Comparison of ENCODE assay signal across 28 cellular contexts in genomic region chr11:105393326-105393725, GRCh38.
"Had no signal": no experiment of that assay in that cellular context is flagged by ENCODE, and none has a peak within 500 bp of the region (broad histone marks: within the 10 kb centered on the region; RNA-seq: fewer than 3 reads in every experiment).

No MANE protein-coding gene starts in this region.

- H3K4me3 Mint-ChIP-seq: activated CD4-positive, alpha-beta memory T cell treated with anti-CD3 and anti-CD28 coated beads for 36 hours; activated CD4-positive, alpha-beta T cell treated with anti-CD3 and anti-CD28 coated beads for 36 hours; activated CD4-positive, alpha-beta T cell treated with anti-CD3 and anti-CD28 coated beads, Interleukin-2, amount 10 ng/mL, durations not matched to agents 24 days and 14 days; activated CD8-positive, alpha-beta memory T cell treated with anti-CD3 and anti-CD28 coated beads, Interleukin-2, amount 10 ng/mL, durations not matched to agents 7 days and 5 days; activated CD8-positive, alpha-beta T cell treated with anti-CD3 and anti-CD28 coated beads, Interleukin-2, amount 10 ng/mL, durations not matched to agents 7 days and 5 days; activated naive CD4-positive, alpha-beta T cell treated with anti-CD3 and anti-CD28 coated beads, Interleukin-2, amount 10 ng/mL, durations not matched to agents 7 days and 5 days; activated naive CD8-positive, alpha-beta T cell treated with anti-CD3 and anti-CD28 coated beads, Interleukin-2, amount 10 ng/mL, durations not matched to agents 7 days and 5 days; activated T-cell treated with anti-CD3 and anti-CD28 coated beads, Interleukin-2, amount 50 U/mL, for 72 hours; central memory CD8-positive, alpha-beta T cell; T-helper 17 cell had no signal

- ATAC-seq: activated CD4-positive, alpha-beta T cell treated with anti-CD3 and anti-CD28 coated beads for 36 hours; activated CD8-positive, alpha-beta memory T cell treated with anti-CD3 and anti-CD28 coated beads, Interleukin-2, amount 10 ng/mL, durations not matched to agents 7 days and 5 days; activated CD8-positive, alpha-beta T cell treated with anti-CD3 and anti-CD28 coated beads, Interleukin-2, amount 10 ng/mL, durations not matched to agents 7 days and 5 days; activated naive CD4-positive, alpha-beta T cell treated with anti-CD3 and anti-CD28 coated beads, Interleukin-2, amount 50 U/mL, for 72 hours; activated T-cell treated with anti-CD3 and anti-CD28 coated beads, Interleukin-2, amount 50 U/mL, for 72 hours; gastroesophageal sphincter; heart right ventricle; T-helper 17 cell had no signal

- H3K4me1 ChIP-seq: esophagus muscularis mucosa, foreskin keratinocyte, gastroesophageal sphincter, heart right ventricle had no signal

- H3K27ac Mint-ChIP-seq: activated CD4-positive, alpha-beta memory T cell treated with anti-CD3 and anti-CD28 coated beads for 36 hours; activated CD4-positive, alpha-beta T cell treated with anti-CD3 and anti-CD28 coated beads for 36 hours; activated CD4-positive, alpha-beta T cell treated with anti-CD3 and anti-CD28 coated beads, Interleukin-2, amount 10 ng/mL, durations not matched to agents 24 days and 14 days; activated CD8-positive, alpha-beta memory T cell treated with anti-CD3 and anti-CD28 coated beads, Interleukin-2, amount 10 ng/mL, durations not matched to agents 7 days and 5 days; activated CD8-positive, alpha-beta T cell treated with anti-CD3 and anti-CD28 coated beads, Interleukin-2, amount 10 ng/mL, durations not matched to agents 7 days and 5 days; activated naive CD4-positive, alpha-beta T cell treated with anti-CD3 and anti-CD28 coated beads, Interleukin-2, amount 10 ng/mL, durations not matched to agents 7 days and 5 days; activated naive CD4-positive, alpha-beta T cell treated with anti-CD3 and anti-CD28 coated beads, Interleukin-2, amount 50 U/mL, for 72 hours; activated naive CD8-positive, alpha-beta T cell treated with anti-CD3 and anti-CD28 coated beads, Interleukin-2, amount 10 ng/mL, durations not matched to agents 7 days and 5 days; activated T-cell treated with anti-CD3 and anti-CD28 coated beads, Interleukin-2, amount 50 U/mL, for 72 hours; T-helper 17 cell had no signal

- DNase-seq: activated CD4-positive, alpha-beta memory T cell treated with anti-CD3 and anti-CD28 coated beads for 36 hours; activated CD4-positive, alpha-beta T cell treated with anti-CD3 and anti-CD28 coated beads for 36 hours; activated CD4-positive, alpha-beta T cell treated with anti-CD3 and anti-CD28 coated beads, Interleukin-2, amount 10 ng/mL, durations not matched to agents 24 days and 14 days; activated CD4-positive, CD25-positive, alpha-beta regulatory T cell; activated CD4-positive, CD25-positive, alpha-beta regulatory T cell treated with anti-CD3 and anti-CD28 coated beads, Interleukin-2, amount 50 U/mL, for 72 hours; activated CD8-positive, alpha-beta memory T cell treated with anti-CD3 and anti-CD28 coated beads, Interleukin-2, amount 10 ng/mL, durations not matched to agents 7 days and 5 days; activated CD8-positive, alpha-beta memory T cell treated with anti-CD3 and anti-CD28 coated beads, Interleukin-2, amount 50 U/mL, for 4 hours; activated CD8-positive, alpha-beta T cell treated with anti-CD3 and anti-CD28 coated beads, Interleukin-2, amount 10 ng/mL, durations not matched to agents 7 days and 5 days; activated gamma-delta T cell; activated naive CD4-positive, alpha-beta T cell; activated naive CD4-positive, alpha-beta T cell treated with anti-CD3 and anti-CD28 coated beads, Interleukin-2, amount 10 ng/mL, durations not matched to agents 7 days and 5 days; activated naive CD8-positive, alpha-beta T cell treated with anti-CD3 and anti-CD28 coated beads, Interleukin-2, amount 10 ng/mL, durations not matched to agents 7 days and 5 days; activated T-cell treated with anti-CD3 and anti-CD28 coated beads, Interleukin-2, amount 50 U/mL, for 1 hour; activated T-cell treated with anti-CD3 and anti-CD28 coated beads, Interleukin-2, amount 50 U/mL, for 72 hours; amniotic stem cell; anterior cingulate cortex; brain microvascular endothelial cell; cortex of kidney; effector CD8-positive, alpha-beta T cell; erythroblast; foreskin keratinocyte; heart right ventricle; T-helper 1 cell; T-helper 17 cell had no signal

- H3K27ac ChIP-seq: brain microvascular endothelial cell, esophagus muscularis mucosa, foreskin keratinocyte, gastroesophageal sphincter, heart right ventricle had no signal

- H3K36me3 Mint-ChIP-seq: activated CD4-positive, alpha-beta memory T cell treated with anti-CD3 and anti-CD28 coated beads for 36 hours; activated CD8-positive, alpha-beta memory T cell treated with anti-CD3 and anti-CD28 coated beads, Interleukin-2, amount 10 ng/mL, durations not matched to agents 7 days and 5 days; activated naive CD4-positive, alpha-beta T cell treated with anti-CD3 and anti-CD28 coated beads, Interleukin-2, amount 10 ng/mL, durations not matched to agents 7 days and 5 days; activated naive CD4-positive, alpha-beta T cell treated with anti-CD3 and anti-CD28 coated beads, Interleukin-2, amount 50 U/mL, for 72 hours; activated naive CD8-positive, alpha-beta T cell treated with anti-CD3 and anti-CD28 coated beads, Interleukin-2, amount 10 ng/mL, durations not matched to agents 7 days and 5 days had no signal

- H3K36me3 ChIP-seq: brain microvascular endothelial cell, esophagus muscularis mucosa, gastroesophageal sphincter, heart right ventricle had no signal

- H3K4me1 Mint-ChIP-seq: activated CD4-positive, alpha-beta T cell treated with anti-CD3 and anti-CD28 coated beads for 36 hours; activated CD4-positive, alpha-beta T cell treated with anti-CD3 and anti-CD28 coated beads, Interleukin-2, amount 10 ng/mL, durations not matched to agents 24 days and 14 days; activated CD8-positive, alpha-beta memory T cell treated with anti-CD3 and anti-CD28 coated beads, Interleukin-2, amount 10 ng/mL, durations not matched to agents 7 days and 5 days; activated naive CD4-positive, alpha-beta T cell treated with anti-CD3 and anti-CD28 coated beads, Interleukin-2, amount 10 ng/mL, durations not matched to agents 7 days and 5 days; activated naive CD8-positive, alpha-beta T cell treated with anti-CD3 and anti-CD28 coated beads, Interleukin-2, amount 10 ng/mL, durations not matched to agents 7 days and 5 days; central memory CD8-positive, alpha-beta T cell; T-helper 17 cell had no signal

- H3K27me3 Mint-ChIP-seq: activated CD4-positive, alpha-beta memory T cell treated with anti-CD3 and anti-CD28 coated beads for 36 hours; activated CD4-positive, alpha-beta T cell treated with anti-CD3 and anti-CD28 coated beads for 36 hours; activated CD4-positive, alpha-beta T cell treated with anti-CD3 and anti-CD28 coated beads, Interleukin-2, amount 10 ng/mL, durations not matched to agents 24 days and 14 days; activated CD8-positive, alpha-beta memory T cell treated with anti-CD3 and anti-CD28 coated beads, Interleukin-2, amount 10 ng/mL, durations not matched to agents 7 days and 5 days; activated naive CD4-positive, alpha-beta T cell treated with anti-CD3 and anti-CD28 coated beads, Interleukin-2, amount 10 ng/mL, durations not matched to agents 7 days and 5 days; activated naive CD8-positive, alpha-beta T cell treated with anti-CD3 and anti-CD28 coated beads, Interleukin-2, amount 10 ng/mL, durations not matched to agents 7 days and 5 days; central memory CD8-positive, alpha-beta T cell had no signal

- H3K27me3 ChIP-seq: brain microvascular endothelial cell, foreskin keratinocyte, gastroesophageal sphincter, heart right ventricle had no signal

- H3K9me3 Mint-ChIP-seq: activated CD4-positive, alpha-beta memory T cell treated with anti-CD3 and anti-CD28 coated beads for 36 hours; activated CD4-positive, alpha-beta T cell treated with anti-CD3 and anti-CD28 coated beads, Interleukin-2, amount 10 ng/mL, durations not matched to agents 24 days and 14 days; activated naive CD4-positive, alpha-beta T cell treated with anti-CD3 and anti-CD28 coated beads, Interleukin-2, amount 10 ng/mL, durations not matched to agents 7 days and 5 days; activated naive CD4-positive, alpha-beta T cell treated with anti-CD3 and anti-CD28 coated beads, Interleukin-2, amount 50 U/mL, for 72 hours; activated naive CD8-positive, alpha-beta T cell treated with anti-CD3 and anti-CD28 coated beads, Interleukin-2, amount 10 ng/mL, durations not matched to agents 7 days and 5 days; activated T-cell treated with anti-CD3 and anti-CD28 coated beads, Interleukin-2, amount 50 U/mL, for 72 hours; central memory CD8-positive, alpha-beta T cell had no signal

- H3K4me3 ChIP-seq: esophagus muscularis mucosa, gastroesophageal sphincter, heart right ventricle had no signal
